Comparison of ENCODE assay signal across 1 cellular context in the genomic region with DNA sequence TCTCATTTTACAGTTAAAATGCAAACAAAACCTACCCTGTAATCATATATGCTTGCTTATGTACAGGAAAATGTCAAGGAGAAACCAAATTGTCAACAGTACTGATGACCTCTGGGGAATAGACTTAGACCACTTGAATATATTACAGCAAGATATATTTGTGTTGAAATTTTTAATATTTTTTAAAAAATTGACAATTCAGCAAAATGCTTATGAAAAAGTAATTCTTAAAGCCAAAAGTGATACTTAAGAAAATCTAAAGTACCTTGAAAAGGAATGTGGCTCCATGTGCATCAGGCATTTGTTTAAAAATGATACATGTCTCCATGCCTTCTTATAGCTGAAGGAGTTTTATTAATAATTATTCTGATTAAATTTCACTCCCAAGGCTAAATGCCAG.
TF ChIP-seq lines count a peak whose summit lies in the region.

No MANE protein-coding gene starts in this region.

TF ChIP-seq in HepG2, 621 proteins besides CTCF, POLR2A, EP300 and RAD21 (continued from another document):
- TF ChIP-seq, protein P1, sequence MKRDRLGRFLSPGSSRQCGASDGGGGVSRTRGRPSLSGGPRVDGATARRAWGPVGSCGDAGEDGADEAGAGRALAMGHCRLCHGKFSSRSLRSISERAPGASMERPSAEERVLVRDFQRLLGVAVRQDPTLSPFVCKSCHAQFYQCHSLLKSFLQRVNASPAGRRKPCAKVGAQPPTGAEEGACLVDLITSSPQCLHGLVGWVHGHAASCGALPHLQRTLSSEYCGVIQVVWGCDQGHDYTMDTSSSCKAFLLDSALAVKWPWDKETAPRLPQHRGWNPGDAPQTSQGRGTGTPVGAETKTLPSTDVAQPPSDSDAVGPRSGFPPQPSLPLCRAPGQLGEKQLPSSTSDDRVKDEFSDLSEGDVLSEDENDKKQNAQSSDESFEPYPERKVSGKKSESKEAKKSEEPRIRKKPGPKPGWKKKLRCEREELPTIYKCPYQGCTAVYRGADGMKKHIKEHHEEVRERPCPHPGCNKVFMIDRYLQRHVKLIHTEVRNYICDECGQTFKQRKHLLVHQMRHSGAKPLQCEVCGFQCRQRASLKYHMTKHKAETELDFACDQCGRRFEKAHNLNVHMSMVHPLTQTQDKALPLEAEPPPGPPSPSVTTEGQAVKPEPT (CRISPR knock-in tag; IDR thresholded peaks at IDR 0.05; ENCODE audit: low read depth), result no peak
- no peak for TF ChIP-seq ZNF572 (CRISPR knock-in tag; IDR thresholded peaks at IDR 0.05)
